ENCODE assay signal across 2 cellular contexts in the genomic region with DNA sequence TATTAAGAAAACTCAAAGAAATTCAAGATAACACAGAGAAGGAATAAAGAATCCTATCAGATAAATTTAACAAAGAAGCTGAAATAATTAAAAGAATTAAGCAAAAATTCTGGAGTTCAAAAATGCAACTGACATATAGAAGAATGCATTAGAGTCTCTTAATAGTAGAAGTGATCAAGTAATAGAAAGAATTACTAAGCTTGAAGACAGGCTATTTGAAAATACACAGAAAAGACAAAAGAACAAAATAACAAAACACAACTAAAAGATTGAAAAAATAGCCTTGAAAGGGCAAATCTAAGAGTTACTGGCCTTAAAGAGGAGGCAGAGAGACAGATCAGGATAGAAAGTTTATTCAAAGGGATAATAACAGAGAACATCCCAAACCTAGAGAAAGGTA.
TF ChIP-seq lines count a peak whose summit lies in the region.

No MANE protein-coding gene starts in this region.

TF ChIP-seq in HCT116, 20 proteins besides CTCF, POLR2A, EP300 and RAD21:
- no peak for TF ChIP-seq EZH2 (IDR thresholded peaks at IDR 0.05)
- TF ChIP-seq, protein P1, sequence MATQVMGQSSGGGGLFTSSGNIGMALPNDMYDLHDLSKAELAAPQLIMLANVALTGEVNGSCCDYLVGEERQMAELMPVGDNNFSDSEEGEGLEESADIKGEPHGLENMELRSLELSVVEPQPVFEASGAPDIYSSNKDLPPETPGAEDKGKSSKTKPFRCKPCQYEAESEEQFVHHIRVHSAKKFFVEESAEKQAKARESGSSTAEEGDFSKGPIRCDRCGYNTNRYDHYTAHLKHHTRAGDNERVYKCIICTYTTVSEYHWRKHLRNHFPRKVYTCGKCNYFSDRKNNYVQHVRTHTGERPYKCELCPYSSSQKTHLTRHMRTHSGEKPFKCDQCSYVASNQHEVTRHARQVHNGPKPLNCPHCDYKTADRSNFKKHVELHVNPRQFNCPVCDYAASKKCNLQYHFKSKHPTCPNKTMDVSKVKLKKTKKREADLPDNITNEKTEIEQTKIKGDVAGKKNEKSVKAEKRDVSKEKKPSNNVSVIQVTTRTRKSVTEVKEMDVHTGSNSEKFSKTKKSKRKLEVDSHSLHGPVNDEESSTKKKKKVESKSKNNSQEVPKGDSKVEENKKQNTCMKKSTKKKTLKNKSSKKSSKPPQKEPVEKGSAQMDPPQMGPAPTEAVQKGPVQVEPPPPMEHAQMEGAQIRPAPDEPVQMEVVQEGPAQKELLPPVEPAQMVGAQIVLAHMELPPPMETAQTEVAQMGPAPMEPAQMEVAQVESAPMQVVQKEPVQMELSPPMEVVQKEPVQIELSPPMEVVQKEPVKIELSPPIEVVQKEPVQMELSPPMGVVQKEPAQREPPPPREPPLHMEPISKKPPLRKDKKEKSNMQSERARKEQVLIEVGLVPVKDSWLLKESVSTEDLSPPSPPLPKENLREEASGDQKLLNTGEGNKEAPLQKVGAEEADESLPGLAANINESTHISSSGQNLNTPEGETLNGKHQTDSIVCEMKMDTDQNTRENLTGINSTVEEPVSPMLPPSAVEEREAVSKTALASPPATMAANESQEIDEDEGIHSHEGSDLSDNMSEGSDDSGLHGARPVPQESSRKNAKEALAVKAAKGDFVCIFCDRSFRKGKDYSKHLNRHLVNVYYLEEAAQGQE (IDR thresholded peaks at IDR 0.05; ENCODE audit: low read depth): no peak
- no peak for TF ChIP-seq SP1 (IDR thresholded peaks at IDR 0.05; ENCODE audit: low read depth)

TF ChIP-seq in GM12878, 131 proteins besides CTCF, POLR2A, EP300 and RAD21:
- TF ChIP-seq CBX5 (IDR thresholded peaks at IDR 0.05; ENCODE audit: low read depth): 0 out of 2 replicates have a peak, but pooled peaks have one; percentile 56
- TF ChIP-seq, protein P2, sequence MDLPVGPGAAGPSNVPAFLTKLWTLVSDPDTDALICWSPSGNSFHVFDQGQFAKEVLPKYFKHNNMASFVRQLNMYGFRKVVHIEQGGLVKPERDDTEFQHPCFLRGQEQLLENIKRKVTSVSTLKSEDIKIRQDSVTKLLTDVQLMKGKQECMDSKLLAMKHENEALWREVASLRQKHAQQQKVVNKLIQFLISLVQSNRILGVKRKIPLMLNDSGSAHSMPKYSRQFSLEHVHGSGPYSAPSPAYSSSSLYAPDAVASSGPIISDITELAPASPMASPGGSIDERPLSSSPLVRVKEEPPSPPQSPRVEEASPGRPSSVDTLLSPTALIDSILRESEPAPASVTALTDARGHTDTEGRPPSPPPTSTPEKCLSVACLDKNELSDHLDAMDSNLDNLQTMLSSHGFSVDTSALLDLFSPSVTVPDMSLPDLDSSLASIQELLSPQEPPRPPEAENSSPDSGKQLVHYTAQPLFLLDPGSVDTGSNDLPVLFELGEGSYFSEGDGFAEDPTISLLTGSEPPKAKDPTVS (IDR thresholded peaks at IDR 0.05; ENCODE audit: low read depth, low read length): no peak
- TF ChIP-seq, protein P3, sequence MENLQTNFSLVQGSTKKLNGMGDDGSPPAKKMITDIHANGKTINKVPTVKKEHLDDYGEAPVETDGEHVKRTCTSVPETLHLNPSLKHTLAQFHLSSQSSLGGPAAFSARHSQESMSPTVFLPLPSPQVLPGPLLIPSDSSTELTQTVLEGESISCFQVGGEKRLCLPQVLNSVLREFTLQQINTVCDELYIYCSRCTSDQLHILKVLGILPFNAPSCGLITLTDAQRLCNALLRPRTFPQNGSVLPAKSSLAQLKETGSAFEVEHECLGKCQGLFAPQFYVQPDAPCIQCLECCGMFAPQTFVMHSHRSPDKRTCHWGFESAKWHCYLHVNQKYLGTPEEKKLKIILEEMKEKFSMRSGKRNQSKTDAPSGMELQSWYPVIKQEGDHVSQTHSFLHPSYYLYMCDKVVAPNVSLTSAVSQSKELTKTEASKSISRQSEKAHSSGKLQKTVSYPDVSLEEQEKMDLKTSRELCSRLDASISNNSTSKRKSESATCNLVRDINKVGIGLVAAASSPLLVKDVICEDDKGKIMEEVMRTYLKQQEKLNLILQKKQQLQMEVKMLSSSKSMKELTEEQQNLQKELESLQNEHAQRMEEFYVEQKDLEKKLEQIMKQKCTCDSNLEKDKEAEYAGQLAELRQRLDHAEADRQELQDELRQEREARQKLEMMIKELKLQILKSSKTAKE (IDR thresholded peaks at IDR 0.05; ENCODE audit: low read depth, poor library complexity, severe bottlenecking): no peak
